15 cellular contexts compared by ENCODE assay signal in the genomic region with DNA sequence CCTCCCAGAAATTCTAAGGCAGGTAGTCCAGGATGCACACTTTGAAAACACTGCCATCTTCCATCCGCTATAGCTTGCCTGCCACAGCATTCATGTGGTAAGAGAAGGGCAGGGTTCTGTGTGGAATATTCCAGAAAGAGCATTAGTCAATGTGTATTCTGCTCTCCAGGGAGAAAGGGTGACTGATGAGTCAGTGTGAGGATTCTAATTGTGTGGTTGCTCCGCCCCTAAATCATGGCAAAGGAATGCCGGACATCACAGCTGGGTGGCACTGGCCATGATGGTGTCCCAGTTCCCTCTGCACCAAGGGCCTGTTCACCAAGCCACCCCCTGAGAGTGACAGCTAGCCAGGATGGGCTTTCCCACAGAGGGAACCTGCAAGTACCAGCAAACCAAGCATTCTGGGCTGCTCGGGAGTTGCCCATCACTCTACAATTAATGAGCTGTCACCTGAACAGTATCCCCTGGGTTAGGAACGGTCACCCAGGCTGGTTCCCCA. TPM values are rescaled to one million over a fixed set of nuclear protein-coding genes. Genes with fewer than 3 reads are reported as not detected.
DNase-seq lines count a peak whose midpoint lies in the region; ATAC-seq and TF ChIP-seq lines count a peak whose summit lies in the region.
"Had no signal": no experiment of that assay in that cellular context is flagged by ENCODE, and none has a peak within 500 bp of the region (broad histone marks: within the 10 kb centered on the region; RNA-seq: fewer than 3 reads in every experiment).

No MANE protein-coding gene starts in this region.

- no peak for ATAC-seq in HG03139 (IDR thresholded peaks at IDR 0.05; ENCODE audit: unreplicated experiment)
- ATAC-seq: activated CD4-positive, CD25-positive, alpha-beta regulatory T cell treated with anti-CD3 and anti-CD28 coated beads, Interleukin-2, amount 50 U/mL, for 24 hours; naive thymus-derived CD8-positive, alpha-beta T cell had no signal

- DNase-seq in AG09309 (ENCODE audit: low read depth) (peak; percentile 39), HT1080 (ENCODE audit: low read depth) (peak; percentile 90), choroid plexus epithelial cell (ENCODE audit: low read depth) (peak; percentile 75), lung microvascular endothelial cell (ENCODE audit: low read depth in 2 of 2) (peak; percentile 58 to 78), AML-193 (lab: John Stamatoyannopoulos, UW) (no peak), NCI-H524 treated with DMSO at 0.1 percent for 48 hours (lab: John Stamatoyannopoulos, UW) (no peak)
- no peak for DNase-seq in NK-92 treated with Interleukin-12 subunit alpha and Interleukin-12 subunit beta, amount 100 ng/mL, for 24 hours (lab: John Stamatoyannopoulos, UW)
- DNase-seq: CD4-positive, alpha-beta T cell; glutamatergic neuron; naive thymus-derived CD8-positive, alpha-beta T cell; NCI-H69; stimulated activated CD4-positive, alpha-beta T cell treated with anti-CD3 and anti-CD28 coated beads, Interleukin-4, amount 100 ng/mL, for 24 hours; testis had no signal

- TF ChIP-seq CTCF in AG09309 (IDR thresholded peaks at IDR 0.05; ENCODE audit: control insufficient read depth, insufficient read depth, low read depth, low read length, missing control alignments) (no peak), choroid plexus epithelial cell (conservative IDR thresholded peaks at IDR 0.05; ENCODE audit: low read depth, low read length) (no peak)

- no peak overlapping the region for H3K4me3 ChIP-seq in AG09309 (ENCODE audit: control insufficient read depth, low read depth, low read length)
- no peak overlapping the region for H3K4me3 ChIP-seq in choroid plexus epithelial cell (ENCODE audit: low read depth, low read length)
- H3K4me3 ChIP-seq: testis had no signal

RNA-seq across cellular contexts. Expression of a gene that starts 9.5 kb away (rescaled TPM):
- total RNA-seq in HT1080 (2014; rRNA removed; shearing (Covaris generic)), result 53.5 and 88.4 TPM in 2 replicates
- 90.5 and 108 TPM in 2 replicates for polyA plus RNA-seq in HT1080 (2015; cell fraction: cytosol; rRNA removed)
- polyA plus RNA-seq in HT1080 (2015; cell fraction: nucleus; rRNA removed), result 43.8 and 53.0 TPM in 2 replicates
- total RNA-seq in lung microvascular endothelial cell, result 13.7 and 24.2 TPM in 2 replicates

RNA-seq across cellular contexts. Expression of a gene that starts 45.2 kb away (rescaled TPM):
- 11.2 and 12.4 TPM in 2 replicates for total RNA-seq in HT1080 (2014; rRNA removed; shearing (Covaris generic))
- polyA plus RNA-seq in HT1080 (2015; cell fraction: cytosol; rRNA removed), result 8.2 and 13.2 TPM in 2 replicates
- 7.0 and 9.3 TPM in 2 replicates for polyA plus RNA-seq in HT1080 (2015; cell fraction: nucleus; rRNA removed)
- 10.0 and 13.3 TPM in 2 replicates for total RNA-seq in lung microvascular endothelial cell

RNA-seq across cellular contexts. Expression of a gene that starts 54.1 kb away (rescaled TPM):
- not detected in 2 replicates for total RNA-seq in HT1080 (2014; rRNA removed; shearing (Covaris generic))
- not detected in 2 replicates for polyA plus RNA-seq in HT1080 (2015; cell fraction: cytosol; rRNA removed)
- not detected in 2 replicates for polyA plus RNA-seq in HT1080 (2015; cell fraction: nucleus; rRNA removed)
- total RNA-seq in lung microvascular endothelial cell, result not detected in 2 replicates
- total RNA-seq: CD4-positive, alpha-beta T cell; naive thymus-derived CD8-positive, alpha-beta T cell had no signal
- polyA plus RNA-seq: naive thymus-derived CD8-positive, alpha-beta T cell had no signal

Comparison
In these comparisons a context has a peak if more than half of its experiments do, and no peak if none do; other contexts are left out.
1. DNase-seq: peak in AG09309 (single experiment), HT1080 (single experiment), choroid plexus epithelial cell (single experiment) and lung microvascular endothelial cell (2 of 2); none in NK-92 treated with Interleukin-12 subunit alpha and Interleukin-12 subunit beta, amount 100 ng/mL, for 24 hours (single experiment), AML-193 (0 of 2) and NCI-H524 treated with DMSO at 0.1 percent for 48 hours (single experiment).